In genomic region chr21:42040411-42041180, GRCh38 we compare ENCODE assay signal across 9 cellular contexts. TPM values are rescaled to one million over a fixed set of nuclear protein-coding genes. Genes with fewer than 3 reads are reported as not detected.
DNase-seq lines count a peak whose midpoint lies in the region; ATAC-seq, FAIRE-seq and TF ChIP-seq lines count a peak whose summit lies in the region.
"Had no signal": no experiment of that assay in that cellular context is flagged by ENCODE, and none has a peak within 500 bp of the region (broad histone marks: within the 10 kb centered on the region; RNA-seq: fewer than 3 reads in every experiment).

No MANE protein-coding gene starts in this region.

- no peaks in the 10 kb centered on the region for H3K36me3 Mint-ChIP-seq in type B pancreatic cell
- H3K36me3 Mint-ChIP-seq in activated T-cell treated with anti-CD3 and anti-CD28 coated beads, Interleukin-2, amount 50 U/mL, for 72 hours (ENCODE audit: insufficient read depth in 2 of 2) = no peaks in the 10 kb centered on the region

- FAIRE-seq in kidney (lab: Jason Lieb, UNC) (no peak), urothelium cell line (lab: Jason Lieb, UNC) (peak; percentile 95)
- FAIRE-seq: endometrium had no signal

- peak overlapping the region in 3 of 4 donors; percentile 63 to 85 (median 84) for H3K27ac ChIP-seq in body of pancreas
- H3K27ac ChIP-seq in kidney (ENCODE audit: low read depth in 2 of 2, low read length in 2 of 2) = no peak overlapping the region

- intact Hi-C loops in body of pancreas (cut with DNase I) = no loop called here
- intact Hi-C loops in kidney (cut with DNase I) = no loop called here

- H3K27ac Mint-ChIP-seq in type B pancreatic cell = no peak overlapping the region
- H3K27ac Mint-ChIP-seq in activated T-cell treated with anti-CD3 and anti-CD28 coated beads, Interleukin-2, amount 50 U/mL, for 72 hours = no peak overlapping the region

- TF ChIP-seq CTCF in body of pancreas (IDR thresholded peaks at IDR 0.05) (no peak), kidney (IDR thresholded peaks at IDR 0.05; ENCODE audit: borderline replicate concordance, extremely low read depth, insufficient read depth) (no peak), type B pancreatic cell (conservative IDR thresholded peaks at IDR 0.05) (no peak)

- H3K9me3 Mint-ChIP-seq in type B pancreatic cell = no peaks in the 10 kb centered on the region
- H3K9me3 Mint-ChIP-seq in activated T-cell treated with anti-CD3 and anti-CD28 coated beads, Interleukin-2, amount 50 U/mL, for 72 hours = no peaks in the 10 kb centered on the region

- no peaks in the 10 kb centered on the region for H3K27me3 ChIP-seq in body of pancreas

- H3K27me3 Mint-ChIP-seq in type B pancreatic cell = no peaks in the 10 kb centered on the region
- no peaks in the 10 kb centered on the region for H3K27me3 Mint-ChIP-seq in activated T-cell treated with anti-CD3 and anti-CD28 coated beads, Interleukin-2, amount 50 U/mL, for 72 hours (ENCODE audit: low read depth)

- H3K4me3 ChIP-seq in body of pancreas (no peak overlapping the region), kidney (ENCODE audit: low read length in 2 of 2) (no peak overlapping the region)

- H3K4me1 ChIP-seq in body of pancreas (peaks cover 22% of the 10 kb centered on the region), kidney (ENCODE audit: control insufficient read depth in 1 of 2, insufficient read depth in 1 of 2, low read depth in 1 of 2, low read length in 2 of 2) (no peaks in the 10 kb centered on the region)

- peak; percentile 99 for DNase-seq in HS-5 (ENCODE audit: low read depth)
- peak in 1 of 4 donors; percentile 56 for DNase-seq in body of pancreas
- DNase-seq in kidney = peak; percentile 39
- peak; percentile 91 for DNase-seq in urothelium cell line (ENCODE audit: low spot score)
- DNase-seq in activated CD4-positive, alpha-beta T cell treated with anti-CD3 and anti-CD28 coated beads, Interleukin-2, amount 50 U/mL, for 4 hours = no peak
- DNase-seq in type B pancreatic cell (ENCODE audit: extremely low spot score, unreplicated experiment) = no peak
- no peak for DNase-seq in activated T-cell treated with anti-CD3 and anti-CD28 coated beads, Interleukin-2, amount 50 U/mL, for 72 hours
- DNase-seq: KBM-7 had no signal

- WGBS in body of pancreas, 2 donors = 89 to 91% methylated on average over 18 of the region's 18 CpGs

- ATAC-seq in body of pancreas = peak; percentile 23
- no peak for ATAC-seq in activated T-cell treated with anti-CD3 and anti-CD28 coated beads, Interleukin-2, amount 50 U/mL, for 72 hours (replicated peaks in 1 of 2)

- H3K9me3 ChIP-seq in body of pancreas (no peaks in the 10 kb centered on the region), kidney (ENCODE audit: control insufficient read depth in 1 of 2, low read length in 2 of 2) (no peaks in the 10 kb centered on the region)

- H3K4me3 Mint-ChIP-seq in type B pancreatic cell = no peak overlapping the region
- no peak overlapping the region for H3K4me3 Mint-ChIP-seq in activated T-cell treated with anti-CD3 and anti-CD28 coated beads, Interleukin-2, amount 50 U/mL, for 72 hours

- no peak overlapping the region for H3K9ac ChIP-seq in kidney (ENCODE audit: low read length in 2 of 2)

- no peaks in the 10 kb centered on the region for H3K36me3 ChIP-seq in body of pancreas (replicated peaks in 1 of 2; ENCODE audit: insufficient read depth in 1 of 2, low read depth in 2 of 2)
- no peaks in the 10 kb centered on the region for H3K36me3 ChIP-seq in kidney (ENCODE audit: control insufficient read depth in 1 of 2, insufficient read depth in 2 of 2, low read length in 2 of 2)

- no peak for TF ChIP-seq POLR2A in body of pancreas (IDR thresholded peaks at IDR 0.05)

- peaks cover 21% of the 10 kb centered on the region for H3K4me1 Mint-ChIP-seq in type B pancreatic cell (ENCODE audit: unreplicated experiment)
- H3K4me1 Mint-ChIP-seq in activated T-cell treated with anti-CD3 and anti-CD28 coated beads, Interleukin-2, amount 50 U/mL, for 72 hours (ENCODE audit: low read depth) = no peaks in the 10 kb centered on the region

RNA-seq across cellular contexts. Expression of gene ZBTB21, which starts 30.4 kb away (rescaled TPM):
- total RNA-seq in body of pancreas = 10 to 100 TPM in 1 of 2 donors, 1 to 10 TPM in 1; 4.2 to 10.2 TPM
- 16.0 TPM for total RNA-seq in kidney
- 2.3 TPM for polyA plus RNA-seq in kidney (ENCODE audit: insufficient read depth, low read depth, low replicate concordance)
- total RNA-seq in type B pancreatic cell (ENCODE audit: low replicate concordance) = 19.9 and 23.4 TPM in 2 replicates
- total RNA-seq in activated T-cell treated with anti-CD3 and anti-CD28 coated beads, Interleukin-2, amount 50 U/mL, for 72 hours = 10 to 100 TPM; 35.6 to 43.3 TPM

RNA-seq across cellular contexts. Expression of gene UMODL1, which starts 30.5 kb away (rescaled TPM):
- total RNA-seq in body of pancreas = not detected
- total RNA-seq in kidney = not detected
- polyA plus RNA-seq in kidney (ENCODE audit: insufficient read depth, low read depth, low replicate concordance) = 0.39 TPM
- total RNA-seq in type B pancreatic cell (ENCODE audit: low replicate concordance) = 0.36 and 1.0 TPM in 2 replicates
- total RNA-seq in activated T-cell treated with anti-CD3 and anti-CD28 coated beads, Interleukin-2, amount 50 U/mL, for 72 hours = under 1 TPM; 0.39 to 0.89 TPM

Comparison
In these comparisons a context has a peak if more than half of its experiments do, and no peak if none do; other contexts are left out.
1. DNase-seq: peak in HS-5 (single experiment), kidney (single experiment) and urothelium cell line (single experiment); none in activated CD4-positive, alpha-beta T cell treated with anti-CD3 and anti-CD28 coated beads, Interleukin-2, amount 50 U/mL, for 4 hours (0 of 2), type B pancreatic cell (single experiment) and activated T-cell treated with anti-CD3 and anti-CD28 coated beads, Interleukin-2, amount 50 U/mL, for 72 hours (0 of 2).
2. H3K27ac ChIP-seq: peak in body of pancreas (3 of 4); none in kidney (0 of 2).